ENCODE assay signal across 16 cellular contexts in the genomic region with DNA sequence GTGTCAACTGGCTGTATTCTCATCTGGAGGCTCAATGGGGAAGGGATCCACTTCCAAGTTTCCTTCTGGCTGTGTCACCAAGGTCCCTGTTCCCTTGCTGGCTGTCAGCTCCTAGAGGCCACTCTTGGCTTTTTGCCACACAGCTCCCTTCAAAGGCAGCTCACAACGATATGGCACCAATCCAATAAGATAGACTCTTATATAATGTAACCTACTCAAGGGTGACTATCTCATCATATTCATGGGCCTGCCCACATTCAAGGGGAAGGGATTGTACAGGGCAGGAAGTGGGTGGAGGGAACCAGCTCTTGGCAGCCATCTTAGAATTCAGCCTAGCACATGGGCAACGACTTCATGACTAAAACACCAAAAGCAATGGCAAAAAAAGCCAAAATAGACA.
"Had no signal": no experiment of that assay in that cellular context is flagged by ENCODE, and none has a peak within 500 bp of the region (broad histone marks: within the 10 kb centered on the region; RNA-seq: fewer than 3 reads in every experiment).

No MANE protein-coding gene starts in this region.

- DNase-seq: activated CD4-positive, alpha-beta memory T cell treated with anti-CD3 and anti-CD28 coated beads for 36 hours; activated CD8-positive, alpha-beta memory T cell treated with anti-CD3 and anti-CD28 coated beads, Interleukin-2, amount 10 ng/mL, durations not matched to agents 7 days and 5 days; activated naive CD4-positive, alpha-beta T cell treated with anti-CD3 and anti-CD28 coated beads, Interleukin-2, amount 50 U/mL, for 16 hours; activated T-cell treated with anti-CD3 and anti-CD28 coated beads, Interleukin-2, amount 50 U/mL, for 24 hours; effector memory CD8-positive, alpha-beta T cell; foreskin melanocyte; head of caudate nucleus; mesendoderm; natural killer cell; nucleus accumbens; posterior cingulate gyrus; retina; stimulated activated CD4-positive, alpha-beta T cell treated with anti-CD3 and anti-CD28 coated beads, Interleukin-2, amount 100 ng/mL, for 48 hours; tibial artery; WERI-Rb-1 had no signal

- ATAC-seq: activated CD8-positive, alpha-beta memory T cell treated with anti-CD3 and anti-CD28 coated beads, Interleukin-2, amount 10 ng/mL, durations not matched to agents 7 days and 5 days; effector memory CD8-positive, alpha-beta T cell; natural killer cell; stimulated activated memory B cell treated with anti-CD40 and anti-IgM and Interleukin-4, amounts not matched to agents 10 μg/mL and 1 μg/mL and 100 μg/mL, for 72 hours had no signal
